Comparison of ENCODE assay signal across 32 cellular contexts in genomic region chr16:31698901-31699300, GRCh38.
"Had no signal": no experiment of that assay in that cellular context is flagged by ENCODE, and none has a peak within 500 bp of the region (broad histone marks: within the 10 kb centered on the region; RNA-seq: fewer than 3 reads in every experiment).

No MANE protein-coding gene starts in this region.

- H3K27me3 Mint-ChIP-seq: activated CD4-positive, alpha-beta memory T cell treated with anti-CD3 and anti-CD28 coated beads for 36 hours; activated CD4-positive, alpha-beta T cell treated with anti-CD3 and anti-CD28 coated beads, Interleukin-2, amount 10 ng/mL, durations not matched to agents 7 days and 5 days had no signal

- H3K4me3 ChIP-seq: ascending aorta, breast epithelium, Peyer's patch, SJSA1 had no signal

- H3K9me3 ChIP-seq: ascending aorta, breast epithelium, Peyer's patch, SJSA1, SK-N-SH had no signal

- ATAC-seq: activated naive CD4-positive, alpha-beta T cell treated with anti-CD3 and anti-CD28 coated beads, Interleukin-2, amount 50 U/mL, for 72 hours; activated T-cell treated with anti-CD3 and anti-CD28 coated beads, Interleukin-2, amount 50 U/mL, for 4 hours; PC-3 had no signal

- H3K9me3 Mint-ChIP-seq: activated CD4-positive, alpha-beta memory T cell treated with anti-CD3 and anti-CD28 coated beads for 36 hours; activated CD4-positive, alpha-beta T cell treated with anti-CD3 and anti-CD28 coated beads, Interleukin-2, amount 10 ng/mL, durations not matched to agents 7 days and 5 days; activated naive CD4-positive, alpha-beta T cell treated with anti-CD3 and anti-CD28 coated beads for 36 hours; activated T-cell treated with anti-CD3 and anti-CD28 coated beads, Interleukin-2, amount 50 U/mL, for 4 hours; activated T-helper 1 cell treated with anti-CD3 and anti-CD28 coated beads, Interleukin-12 subunit alpha, Interleukin-12 subunit beta, Interleukin-2, Interleukin-4 antibody, amounts not matched to agents 30 ng/mL and 10 ng/mL and 1 ng/mL, durations not matched to agents 14 hours and 24 hours and 36 hours; T-helper 1 cell treated with Interleukin-12 subunit alpha and Interleukin-12 subunit beta and Interleukin-4 antibody, amounts not matched to agents 30 μg/mL and 1 μg/mL, for 36 hours; T-helper 2 cell treated with Interferon-gamma antibody and Interleukin-4, amounts not matched to agents 5 μg/mL and 100 μg/mL, for 36 hours had no signal

- H3K27ac Mint-ChIP-seq: activated CD4-positive, alpha-beta memory T cell treated with anti-CD3 and anti-CD28 coated beads for 36 hours; activated naive CD4-positive, alpha-beta T cell treated with anti-CD3 and anti-CD28 coated beads for 36 hours; activated T-helper 1 cell treated with anti-CD3 and anti-CD28 coated beads, Interleukin-12 subunit alpha, Interleukin-12 subunit beta, Interleukin-2, Interleukin-4 antibody, amounts not matched to agents 30 ng/mL and 10 ng/mL and 1 ng/mL, durations not matched to agents 14 hours and 24 hours and 36 hours; T-helper 1 cell treated with Interleukin-12 subunit alpha and Interleukin-12 subunit beta and Interleukin-4 antibody, amounts not matched to agents 30 μg/mL and 1 μg/mL, for 36 hours; T-helper 2 cell treated with Interferon-gamma antibody and Interleukin-4, amounts not matched to agents 5 μg/mL and 100 μg/mL, for 36 hours had no signal

- H3K36me3 ChIP-seq: breast epithelium had no signal

- H3K4me3 Mint-ChIP-seq: activated CD4-positive, alpha-beta memory T cell treated with anti-CD3 and anti-CD28 coated beads for 36 hours; activated naive CD4-positive, alpha-beta T cell treated with anti-CD3 and anti-CD28 coated beads for 36 hours; activated T-cell treated with anti-CD3 and anti-CD28 coated beads, Interleukin-2, amount 50 U/mL, for 4 hours; activated T-helper 1 cell treated with anti-CD3 and anti-CD28 coated beads, Interleukin-12 subunit alpha, Interleukin-12 subunit beta, Interleukin-2, Interleukin-4 antibody, amounts not matched to agents 30 ng/mL and 10 ng/mL and 1 ng/mL, durations not matched to agents 14 hours and 24 hours and 36 hours; T-helper 1 cell treated with Interleukin-12 subunit alpha and Interleukin-12 subunit beta and Interleukin-4 antibody, amounts not matched to agents 30 μg/mL and 1 μg/mL, for 36 hours had no signal

- H3K27me3 ChIP-seq: ascending aorta, breast epithelium, Peyer's patch had no signal

- H3K4me1 ChIP-seq: ascending aorta, breast epithelium had no signal

- H3K27ac ChIP-seq: ascending aorta, breast epithelium, Peyer's patch, SJSA1 had no signal

- DNase-seq: activated CD4-positive, alpha-beta memory T cell treated with anti-CD3 and anti-CD28 coated beads for 36 hours; activated CD4-positive, alpha-beta T cell treated with anti-CD3 and anti-CD28 coated beads, Interleukin-2, amount 10 ng/mL, durations not matched to agents 7 days and 5 days; activated CD8-positive, alpha-beta memory T cell treated with anti-CD3 and anti-CD28 coated beads, Interleukin-2, amount 50 U/mL, for 4 hours; activated gamma-delta T cell treated with Interleukin-2 at 50 U/mL for 16 hours; activated naive CD4-positive, alpha-beta T cell treated with anti-CD3 and anti-CD28 coated beads for 36 hours; activated T-cell treated with anti-CD3 and anti-CD28 coated beads for 4 hours; activated T-cell treated with anti-CD3 and anti-CD28 coated beads, Interleukin-2, amount 50 U/mL, for 4 hours; amniotic stem cell; Karpas-422; KBM-7; NCI-H1105; NCI-H1436; NCI-H187; NCI-H2029 treated with DMSO at 0.1 percent for 48 hours; NCI-H2107; NCI-H2171; NCI-H446; NCI-H510A treated with DMSO at 0.1 percent for 48 hours; NCI-H526 treated with DMSO at 0.1 percent for 48 hours; NCI-H774; PC-3; Peyer's patch; RPMI8226; SHP77 treated with DMSO at 0.1 percent for 48 hours; SK-N-SH had no signal
